22 cellular contexts compared by ENCODE assay signal in the genomic region with DNA sequence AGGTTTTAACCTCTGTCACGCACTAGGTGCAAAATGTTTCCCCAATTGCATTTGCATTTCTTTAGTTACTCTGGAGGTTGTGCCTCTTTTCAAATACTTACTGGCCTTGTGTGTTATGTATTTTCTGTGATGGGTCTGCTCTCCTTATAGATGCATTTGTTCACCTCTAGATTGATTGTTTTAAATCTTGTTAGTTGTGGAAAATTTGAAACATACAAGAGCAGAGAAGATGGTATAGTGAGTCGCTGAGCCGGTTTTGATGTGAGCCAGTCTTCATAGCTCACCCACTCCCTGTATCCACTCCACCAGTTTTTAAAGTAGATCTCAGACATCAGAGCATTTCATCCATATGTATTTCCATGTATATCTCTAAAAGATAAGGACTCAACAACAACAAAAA. TPM values are rescaled to one million over a fixed set of nuclear protein-coding genes. Genes with fewer than 3 reads are reported as not detected.
DNase-seq lines count a peak whose midpoint lies in the region; ATAC-seq and TF ChIP-seq lines count a peak whose summit lies in the region.
"Had no signal": no experiment of that assay in that cellular context is flagged by ENCODE, and none has a peak within 500 bp of the region (broad histone marks: within the 10 kb centered on the region; RNA-seq: fewer than 3 reads in every experiment).

No MANE protein-coding gene starts in this region.

- H3K27me3 Mint-ChIP-seq in activated CD4-positive, alpha-beta T cell treated with anti-CD3 and anti-CD28 coated beads for 36 hours = no peaks in the 10 kb centered on the region
- no peaks in the 10 kb centered on the region for H3K27me3 Mint-ChIP-seq in activated CD4-positive, alpha-beta T cell treated with anti-CD3 and anti-CD28 coated beads, Interleukin-2, amount 10 ng/mL, durations not matched to agents 7 days and 5 days
- no peaks in the 10 kb centered on the region for H3K27me3 Mint-ChIP-seq in stimulated activated naive CD8-positive, alpha-beta T cell treated with anti-CD3 and anti-CD28 coated beads, Interleukin-15, amount 100 ng/mL, for 72 hours
- H3K27me3 Mint-ChIP-seq in endothelial cell (ENCODE audit: unreplicated experiment) (peaks cover 5% of the 10 kb centered on the region), progenitor cell of endocrine pancreas (no peaks in the 10 kb centered on the region)

- H3K36me3 Mint-ChIP-seq in activated CD4-positive, alpha-beta T cell treated with anti-CD3 and anti-CD28 coated beads for 36 hours (ENCODE audit: low read depth) = peaks cover 56% of the 10 kb centered on the region
- peaks cover 41% of the 10 kb centered on the region for H3K36me3 Mint-ChIP-seq in activated CD4-positive, alpha-beta T cell treated with anti-CD3 and anti-CD28 coated beads, Interleukin-2, amount 10 ng/mL, durations not matched to agents 7 days and 5 days (ENCODE audit: low read depth)
- H3K36me3 Mint-ChIP-seq in endothelial cell (ENCODE audit: low read depth, unreplicated experiment) = peaks cover 31% of the 10 kb centered on the region
- peaks cover 22% of the 10 kb centered on the region for H3K36me3 Mint-ChIP-seq in progenitor cell of endocrine pancreas (ENCODE audit: insufficient read depth)

- H3K27ac Mint-ChIP-seq in activated CD4-positive, alpha-beta T cell treated with anti-CD3 and anti-CD28 coated beads for 36 hours = no peak overlapping the region
- no peak overlapping the region for H3K27ac Mint-ChIP-seq in activated CD4-positive, alpha-beta T cell treated with anti-CD3 and anti-CD28 coated beads, Interleukin-2, amount 10 ng/mL, durations not matched to agents 7 days and 5 days
- H3K27ac Mint-ChIP-seq in stimulated activated naive CD8-positive, alpha-beta T cell treated with anti-CD3 and anti-CD28 coated beads, Interleukin-15, amount 100 ng/mL, for 72 hours = no peak overlapping the region
- no peak overlapping the region for H3K27ac Mint-ChIP-seq in endothelial cell (ENCODE audit: unreplicated experiment)
- no peak overlapping the region for H3K27ac Mint-ChIP-seq in progenitor cell of endocrine pancreas
- H3K27ac Mint-ChIP-seq: CD14-positive monocyte had no signal

- peaks cover 27% of the 10 kb centered on the region for H3K4me1 Mint-ChIP-seq in activated CD4-positive, alpha-beta T cell treated with anti-CD3 and anti-CD28 coated beads for 36 hours
- H3K4me1 Mint-ChIP-seq in activated CD4-positive, alpha-beta T cell treated with anti-CD3 and anti-CD28 coated beads, Interleukin-2, amount 10 ng/mL, durations not matched to agents 7 days and 5 days = peaks cover 18% of the 10 kb centered on the region
- H3K4me1 Mint-ChIP-seq in stimulated activated naive CD8-positive, alpha-beta T cell treated with anti-CD3 and anti-CD28 coated beads, Interleukin-15, amount 100 ng/mL, for 72 hours = peaks cover 68% of the 10 kb centered on the region
- H3K4me1 Mint-ChIP-seq in endothelial cell (ENCODE audit: unreplicated experiment) = peaks cover 13% of the 10 kb centered on the region
- H3K4me1 Mint-ChIP-seq in progenitor cell of endocrine pancreas (ENCODE audit: low read depth) = no peaks in the 10 kb centered on the region

- H3K4me3 Mint-ChIP-seq in activated CD4-positive, alpha-beta T cell treated with anti-CD3 and anti-CD28 coated beads for 36 hours = no peak overlapping the region
- no peak overlapping the region for H3K4me3 Mint-ChIP-seq in activated CD4-positive, alpha-beta T cell treated with anti-CD3 and anti-CD28 coated beads, Interleukin-2, amount 10 ng/mL, durations not matched to agents 7 days and 5 days
- no peak overlapping the region for H3K4me3 Mint-ChIP-seq in stimulated activated naive CD8-positive, alpha-beta T cell treated with anti-CD3 and anti-CD28 coated beads, Interleukin-15, amount 100 ng/mL, for 72 hours
- peak overlapping the region; percentile 31 for H3K4me3 Mint-ChIP-seq in endothelial cell (ENCODE audit: unreplicated experiment)
- no peak overlapping the region for H3K4me3 Mint-ChIP-seq in progenitor cell of endocrine pancreas (ENCODE audit: low read depth)
- H3K4me3 Mint-ChIP-seq: CD14-positive monocyte had no signal

- POLR2A ChIA-PET in activated CD4-positive, alpha-beta T cell treated with anti-CD3 and anti-CD28 coated beads for 36 hours (lab: Charles Lee) = no interaction called here
- POLR2A ChIA-PET in activated CD4-positive, alpha-beta T cell treated with anti-CD3 and anti-CD28 coated beads, Interleukin-2, amount 10 ng/mL, durations not matched to agents 7 days and 5 days (lab: Charles Lee) = no interaction called here

- no peak for DNase-seq in activated CD4-positive, alpha-beta T cell treated with anti-CD3 and anti-CD28 coated beads for 36 hours
- no peak for DNase-seq in activated CD4-positive, alpha-beta T cell treated with anti-CD3 and anti-CD28 coated beads, Interleukin-2, amount 10 ng/mL, durations not matched to agents 7 days and 5 days
- DNase-seq in stimulated activated naive CD8-positive, alpha-beta T cell treated with anti-CD3 and anti-CD28 coated beads, Interleukin-15, Interleukin-2, amounts not matched to agents 100 U/mL and 50 U/mL, for 24 hours = no peak
- no peak for DNase-seq in stimulated activated naive CD8-positive, alpha-beta T cell treated with anti-CD3 and anti-CD28 coated beads, Interleukin-15, amount 100 ng/mL, for 72 hours
- no peak for DNase-seq in endothelial cell (ENCODE audit: low spot score)
- no peak for DNase-seq in progenitor cell of endocrine pancreas (ENCODE audit: low spot score, unreplicated experiment)
- DNase-seq: 8988T, ACHN, BE2C, Calu3, DMS79 treated with DMSO at 0.1 percent for 48 hours, NCI-H1092, NCI-H1436, NCI-H187, NCI-H2081 treated with DMSO at 0.1 percent for 48 hours, NCI-H2171 treated with DMSO at 0.1 percent for 48 hours, NCI-H345, NCI-H524, Peyer's patch, SHP77 treated with DMSO at 0.1 percent for 48 hours had no signal

- no peaks in the 10 kb centered on the region for H3K9me3 Mint-ChIP-seq in activated CD4-positive, alpha-beta T cell treated with anti-CD3 and anti-CD28 coated beads for 36 hours (ENCODE audit: low read depth)
- no peaks in the 10 kb centered on the region for H3K9me3 Mint-ChIP-seq in activated CD4-positive, alpha-beta T cell treated with anti-CD3 and anti-CD28 coated beads, Interleukin-2, amount 10 ng/mL, durations not matched to agents 7 days and 5 days
- H3K9me3 Mint-ChIP-seq in stimulated activated naive CD8-positive, alpha-beta T cell treated with anti-CD3 and anti-CD28 coated beads, Interleukin-15, amount 100 ng/mL, for 72 hours = no peaks in the 10 kb centered on the region
- no peaks in the 10 kb centered on the region for H3K9me3 Mint-ChIP-seq in endothelial cell (ENCODE audit: unreplicated experiment)
- no peaks in the 10 kb centered on the region for H3K9me3 Mint-ChIP-seq in progenitor cell of endocrine pancreas (ENCODE audit: low read depth)

- intact Hi-C loops in activated CD4-positive, alpha-beta T cell treated with anti-CD3 and anti-CD28 coated beads for 36 hours (cut with DNase I, micrococcal nuclease) = loop anchor here in 1 of 2 experiments (10.0 kb wide), 1 partner anchor 476 kb away; no protein-coding TSS in a partner anchor

- CTCF ChIA-PET in activated CD4-positive, alpha-beta T cell treated with anti-CD3 and anti-CD28 coated beads for 36 hours (lab: Charles Lee) = interaction anchor here (1.0 kb wide), 1 partner anchor 24 kb away, joined by 4 read pairs; no protein-coding TSS in a partner anchor
- CTCF ChIA-PET in activated CD4-positive, alpha-beta T cell treated with anti-CD3 and anti-CD28 coated beads, Interleukin-2, amount 10 ng/mL, durations not matched to agents 7 days and 5 days (lab: Charles Lee) = no interaction called here

- TF ChIP-seq CTCF in endothelial cell (IDR thresholded peaks at IDR 0.05; ENCODE audit: unreplicated experiment) (no peak), progenitor cell of endocrine pancreas (IDR thresholded peaks at IDR 0.05; ENCODE audit: unreplicated experiment) (no peak)

- peak; percentile 59 for ATAC-seq in activated CD4-positive, alpha-beta T cell treated with anti-CD3 and anti-CD28 coated beads for 36 hours
- peak; percentile 54 for ATAC-seq in stimulated activated naive CD8-positive, alpha-beta T cell treated with anti-CD3 and anti-CD28 coated beads, Interleukin-15, Interleukin-2, amounts not matched to agents 100 U/mL and 50 U/mL, for 24 hours
- ATAC-seq in stimulated activated naive CD8-positive, alpha-beta T cell treated with anti-CD3 and anti-CD28 coated beads, Interleukin-15, amount 100 ng/mL, for 72 hours = no peak
- no peak for ATAC-seq in GM21723 (IDR thresholded peaks at IDR 0.05; ENCODE audit: unreplicated experiment)

RNA-seq across cellular contexts. Expression of a gene that starts 6.5 kb away (rescaled TPM):
- 100 to 1,000 TPM; 148 to 169 TPM for total RNA-seq in activated CD4-positive, alpha-beta T cell treated with anti-CD3 and anti-CD28 coated beads for 36 hours
- total RNA-seq in activated CD4-positive, alpha-beta T cell treated with anti-CD3 and anti-CD28 coated beads, Interleukin-2, amount 10 ng/mL, durations not matched to agents 7 days and 5 days = 10 to 100 TPM; 71.1 to 75.2 TPM
- total RNA-seq in endothelial cell (ENCODE audit: unreplicated experiment) = 32.8 TPM
- 43.0 and 44.8 TPM in 2 replicates for total RNA-seq in progenitor cell of endocrine pancreas

RNA-seq across cellular contexts. Expression of a gene that starts 6.7 kb away (rescaled TPM):
- 10 to 100 TPM; 41.6 to 49.3 TPM for total RNA-seq in activated CD4-positive, alpha-beta T cell treated with anti-CD3 and anti-CD28 coated beads for 36 hours
- total RNA-seq in activated CD4-positive, alpha-beta T cell treated with anti-CD3 and anti-CD28 coated beads, Interleukin-2, amount 10 ng/mL, durations not matched to agents 7 days and 5 days = 10 to 100 TPM; 88.2 to 89.2 TPM
- total RNA-seq in endothelial cell (ENCODE audit: unreplicated experiment) (16.3 TPM), progenitor cell of endocrine pancreas (47.5 and 50.0 TPM in 2 replicates)

Comparison
In these comparisons a context has a peak if more than half of its experiments do, and no peak if none do; other contexts are left out.
1. ATAC-seq: peak in activated CD4-positive, alpha-beta T cell treated with anti-CD3 and anti-CD28 coated beads for 36 hours (single experiment) and stimulated activated naive CD8-positive, alpha-beta T cell treated with anti-CD3 and anti-CD28 coated beads, Interleukin-15, Interleukin-2, amounts not matched to agents 100 U/mL and 50 U/mL, for 24 hours (single experiment); none in stimulated activated naive CD8-positive, alpha-beta T cell treated with anti-CD3 and anti-CD28 coated beads, Interleukin-15, amount 100 ng/mL, for 72 hours (single experiment) and GM21723 (single experiment).